Comparison of ENCODE assay signal across 33 cellular contexts in the genomic region with DNA sequence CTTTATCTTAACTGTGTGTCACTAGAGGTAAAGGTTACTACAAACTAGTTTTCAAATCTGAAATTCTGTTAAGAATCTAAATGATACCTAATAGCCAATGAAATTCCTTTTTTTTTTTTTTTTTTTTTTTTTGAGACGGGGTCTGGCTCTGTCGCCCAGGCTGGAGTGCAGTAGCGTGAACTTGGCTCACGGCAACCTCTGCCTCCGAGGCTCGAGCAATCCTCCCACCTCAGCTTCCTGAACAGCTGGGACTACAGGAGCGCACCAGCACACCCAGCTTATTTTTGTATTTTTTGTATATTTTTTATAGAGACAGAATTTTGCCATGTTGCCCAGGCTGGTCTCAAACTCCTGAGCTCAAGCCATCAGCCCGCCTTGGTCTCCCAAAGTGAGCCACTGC.
"Had no signal": no experiment of that assay in that cellular context is flagged by ENCODE, and none has a peak within 500 bp of the region (broad histone marks: within the 10 kb centered on the region; RNA-seq: fewer than 3 reads in every experiment).

No MANE protein-coding gene starts in this region.

- H3K9ac ChIP-seq: KMS-11 had no signal

- H3K36me3 ChIP-seq: MG63 had no signal

- DNase-seq: Kasumi-1, KG1, MG63, MM.1S, MV-4-11, NCI-H1048, NCI-H1092, NCI-H1092 treated with DMSO at 0.1 percent for 48 hours, NCI-H1105, NCI-H1105 treated with DMSO at 0.1 percent for 48 hours, NCI-H1417, NCI-H1417 treated with DMSO at 0.1 percent for 48 hours, NCI-H1436, NCI-H1436 treated with DMSO at 0.1 percent for 48 hours, NCI-H146, NCI-H1694, NCI-H1694 treated with DMSO at 0.1 percent for 48 hours, NCI-H187, NCI-H187 treated with DMSO at 0.1 percent for 48 hours, NCI-H1930, NCI-H2029, NCI-H2029 treated with DMSO at 0.1 percent for 48 hours, NCI-H2081, NCI-H2081 treated with DMSO at 0.1 percent for 48 hours, NCI-H2107, NCI-H2171, NCI-H2171 treated with DMSO at 0.1 percent for 48 hours, NCI-H2227 treated with DMSO at 0.1 percent for 48 hours, NCI-H345, NCI-H446, NCI-H446 treated with DMSO at 0.1 percent for 48 hours, NCI-H510A had no signal

- H3K27ac ChIP-seq: KMS-11 had no signal

- H3K4me2 ChIP-seq: KMS-11 had no signal

- H3K4me3 ChIP-seq: MG63 had no signal
